In genomic region chr15:90439946-90440345, GRCh38 we compare ENCODE assay signal across 15 cellular contexts.
"Had no signal": no experiment of that assay in that cellular context is flagged by ENCODE, and none has a peak within 500 bp of the region (broad histone marks: within the 10 kb centered on the region; RNA-seq: fewer than 3 reads in every experiment).

No MANE protein-coding gene starts in this region.

- H3K4me3 ChIP-seq: cardiac muscle cell, gastroesophageal sphincter, heart right ventricle, thyroid gland had no signal

- H3K27ac ChIP-seq: cardiac muscle cell, gastroesophageal sphincter, parathyroid adenoma had no signal

- H3K36me3 ChIP-seq: cardiac muscle cell had no signal

- H3K27me3 ChIP-seq: cardiac muscle cell, gastroesophageal sphincter, heart right ventricle, neutrophil, thyroid gland had no signal

- DNase-seq: activated naive CD4-positive, alpha-beta T cell; activated naive CD8-positive, alpha-beta T cell treated with anti-CD3 and anti-CD28 coated beads for 36 hours; amygdala; heart right ventricle; mesendoderm; naive thymus-derived CD8-positive, alpha-beta T cell; stimulated activated CD4-positive, alpha-beta T cell treated with anti-CD3 and anti-CD28 coated beads, Interleukin-4, amount 100 ng/mL, for 4 hours; stimulated activated naive B cell treated with anti-CD40 and anti-IgM and Interleukin-4, amounts not matched to agents 10 μg/mL and 1 μg/mL and 100 μg/mL, for 72 hours had no signal

- ATAC-seq: activated CD4-positive, CD25-positive, alpha-beta regulatory T cell treated with anti-CD3 and anti-CD28 coated beads, Interleukin-2, amount 50 U/mL, for 24 hours; gastroesophageal sphincter; heart right ventricle; naive thymus-derived CD8-positive, alpha-beta T cell; sciatic nerve; stimulated activated naive B cell treated with anti-CD40 and anti-IgM and Interleukin-4, amounts not matched to agents 10 μg/mL and 1 μg/mL and 100 μg/mL, for 72 hours had no signal

- H3K4me3 Mint-ChIP-seq: activated naive CD8-positive, alpha-beta T cell treated with anti-CD3 and anti-CD28 coated beads for 36 hours; naive thymus-derived CD8-positive, alpha-beta T cell; stimulated activated naive B cell treated with anti-CD40 and anti-IgM and Interleukin-4, amounts not matched to agents 10 μg/mL and 1 μg/mL and 100 μg/mL, for 72 hours had no signal

- H3K9ac ChIP-seq: parathyroid adenoma had no signal

- H3K9me3 ChIP-seq: gastroesophageal sphincter, heart right ventricle, neutrophil, thyroid gland had no signal

- H3K4me1 ChIP-seq: parathyroid adenoma had no signal

- H3K27ac Mint-ChIP-seq: activated naive CD8-positive, alpha-beta T cell treated with anti-CD3 and anti-CD28 coated beads for 36 hours had no signal

- H2AFZ ChIP-seq: parathyroid adenoma had no signal

- H3K79me2 ChIP-seq: parathyroid adenoma had no signal

- H3K27me3 Mint-ChIP-seq: activated naive CD8-positive, alpha-beta T cell treated with anti-CD3 and anti-CD28 coated beads for 36 hours; naive thymus-derived CD8-positive, alpha-beta T cell; stimulated activated naive B cell treated with anti-CD40 and anti-IgM and Interleukin-4, amounts not matched to agents 10 μg/mL and 1 μg/mL and 100 μg/mL, for 72 hours had no signal
